Comparison of ENCODE assay signal across 8 cellular contexts in genomic region chr18:20971886-20972267, GRCh38.
DNase-seq lines count a peak whose midpoint lies in the region; ATAC-seq, FAIRE-seq and TF ChIP-seq lines count a peak whose summit lies in the region.

No MANE protein-coding gene starts in this region.

- no peak for TF ChIP-seq POLR2A in GM12891 (IDR thresholded peaks at IDR 0.05; ENCODE audit: low read depth, low read length)

- H3K4me3 Mint-ChIP-seq in neural progenitor cell: no peak overlapping the region

- H3K4me3 ChIP-seq in AG10803 (ENCODE audit: low read length): no peak overlapping the region
- no peak overlapping the region for H3K4me3 ChIP-seq in choroid plexus epithelial cell (ENCODE audit: low read depth, low read length)
- no peak overlapping the region for H3K4me3 ChIP-seq in neural progenitor cell
- no peak overlapping the region for H3K4me3 ChIP-seq in effector memory CD4-positive, alpha-beta T cell (ENCODE audit: insufficient read depth, low read depth, low read length, poor library complexity, severe bottlenecking)

- no peak overlapping the region for H3K4me2 ChIP-seq in neural progenitor cell

- no peak overlapping the region for H3K27ac ChIP-seq in neural progenitor cell
- no peak overlapping the region for H3K27ac ChIP-seq in effector memory CD4-positive, alpha-beta T cell (ENCODE audit: insufficient read depth, low read length, poor library complexity, severe bottlenecking)

- no peaks in the 10 kb centered on the region for H3K27me3 ChIP-seq in neural progenitor cell
- H3K27me3 ChIP-seq in effector memory CD4-positive, alpha-beta T cell (replicated peaks; ENCODE audit: control insufficient read depth, insufficient read depth, low read length, poor library complexity, severe bottlenecking): no peaks in the 10 kb centered on the region

- DNase-seq in AG10803 (ENCODE audit: low read depth) (peak; percentile 25), NCI-H2227 (lab: John Stamatoyannopoulos, UW; ENCODE audit: unreplicated experiment) (peak; percentile 18), choroid plexus epithelial cell (ENCODE audit: low read depth) (peak; percentile 70), neural progenitor cell (ENCODE audit: low spot score) (peak; percentile 6), GM19238 (ENCODE audit: insufficient read length, low spot score) (no peak), GM12891 (ENCODE audit: insufficient read length, low spot score) (no peak)
- DNase-seq in effector memory CD4-positive, alpha-beta T cell: no peak

- H3K36me3 ChIP-seq in neural progenitor cell: peaks cover 6% of the 10 kb centered on the region
- H3K36me3 ChIP-seq in effector memory CD4-positive, alpha-beta T cell (ENCODE audit: control insufficient read depth, insufficient read depth, low read length): peaks cover 53% of the 10 kb centered on the region

- H3K36me3 Mint-ChIP-seq in neural progenitor cell: peaks cover 25% of the 10 kb centered on the region

- H3F3A ChIP-seq in neural progenitor cell (ENCODE audit: low read depth): no peaks in the 10 kb centered on the region

- peak; percentile 59 for ATAC-seq in GM18858 (IDR thresholded peaks at IDR 0.05; ENCODE audit: unreplicated experiment)

- H3K4me1 Mint-ChIP-seq in neural progenitor cell: no peaks in the 10 kb centered on the region

- H3K27ac Mint-ChIP-seq in neural progenitor cell: no peak overlapping the region

- TF ChIP-seq CTCF in AG10803 (conservative IDR thresholded peaks at IDR 0.05; ENCODE audit: low read length): peak; percentile 68
- TF ChIP-seq CTCF in choroid plexus epithelial cell (conservative IDR thresholded peaks at IDR 0.05; ENCODE audit: low read depth, low read length): peak; percentile 75
- TF ChIP-seq CTCF in neural progenitor cell (IDR thresholded peaks at IDR 0.05): peak; percentile 46

- no peaks in the 10 kb centered on the region for H3K9me3 Mint-ChIP-seq in neural progenitor cell

- FAIRE-seq in GM12891 (lab: Jason Lieb, UNC): no peak

- H2AFZ ChIP-seq in neural progenitor cell (replicated peaks): no peak overlapping the region

- no peaks in the 10 kb centered on the region for H3K79me2 ChIP-seq in neural progenitor cell (ENCODE audit: low read depth)

- H3K4me1 ChIP-seq in neural progenitor cell: no peaks in the 10 kb centered on the region
- H3K4me1 ChIP-seq in effector memory CD4-positive, alpha-beta T cell (ENCODE audit: control insufficient read depth, insufficient read depth, low read length, poor library complexity, severe bottlenecking): no peaks in the 10 kb centered on the region

- H3K9ac ChIP-seq in neural progenitor cell: no peak overlapping the region

- H4K20me1 ChIP-seq in neural progenitor cell (ENCODE audit: low read depth): no peaks in the 10 kb centered on the region

- no peaks in the 10 kb centered on the region for H3K9me3 ChIP-seq in neural progenitor cell (ENCODE audit: low read depth)
- H3K9me3 ChIP-seq in effector memory CD4-positive, alpha-beta T cell (ENCODE audit: control insufficient read depth, low read length): no peaks in the 10 kb centered on the region

- H3K27me3 Mint-ChIP-seq in neural progenitor cell (ENCODE audit: insufficient read depth, low read depth): no peaks in the 10 kb centered on the region

TF ChIP-seq in GM12891, 5 proteins besides CTCF, POLR2A, EP300 and RAD21:
- TF ChIP-seq PAX5 (IDR thresholded peaks at IDR 0.05; ENCODE audit: insufficient read depth, low read length, severe bottlenecking): no peak
- no peak for TF ChIP-seq POU2F2 (IDR thresholded peaks at IDR 0.05; ENCODE audit: low read depth, low read length)
- TF ChIP-seq TAF1 (IDR thresholded peaks at IDR 0.05; ENCODE audit: low read depth, low read length): no peak
- TF ChIP-seq POLR2AphosphoS5 (IDR thresholded peaks at IDR 0.05; ENCODE audit: low read depth, low read length): no peak
TF ChIP-seq in GM12891: peak in this region for 0.

Comparison
In these comparisons a context has a peak if more than half of its experiments do, and no peak if none do; other contexts are left out.
1. DNase-seq: peak in AG10803 (single experiment), NCI-H2227 (single experiment), choroid plexus epithelial cell (single experiment) and neural progenitor cell (single experiment); none in effector memory CD4-positive, alpha-beta T cell (0 of 3), GM19238 (single experiment) and GM12891 (single experiment).
2. Peak in every context shown above with its lines, with median percentiles within 50 percentile points of each other: CTCF ChIP-seq.